In the genomic region with DNA sequence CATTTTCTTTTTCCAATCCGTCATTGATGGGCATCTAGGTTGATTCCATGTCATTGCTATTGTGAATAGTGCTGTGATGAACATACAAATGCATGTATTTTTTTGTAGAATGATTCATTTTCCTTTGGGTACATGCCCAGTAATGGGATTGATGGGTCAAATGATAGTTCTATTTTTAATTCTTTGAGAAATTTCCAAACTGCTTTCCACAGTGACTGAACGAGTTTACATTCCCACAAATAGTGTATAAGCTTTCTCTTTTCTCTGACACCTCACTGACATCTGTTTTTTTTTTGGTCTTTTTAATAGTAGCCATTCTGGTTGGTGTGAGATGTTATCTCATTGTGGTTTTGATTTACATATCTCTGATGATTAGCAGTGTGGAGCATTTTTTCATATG, we compare ENCODE assay signal across 16 cellular contexts.
"Had no signal": no experiment of that assay in that cellular context is flagged by ENCODE, and none has a peak within 500 bp of the region (broad histone marks: within the 10 kb centered on the region; RNA-seq: fewer than 3 reads in every experiment).

No MANE protein-coding gene starts in this region.

- H3K4me1 Mint-ChIP-seq: naive B cell had no signal

- ATAC-seq: activated naive CD4-positive, alpha-beta T cell treated with anti-CD3 and anti-CD28 coated beads, Interleukin-2, amount 50 U/mL, for 72 hours; gastroesophageal sphincter; left ventricle myocardium superior; sciatic nerve had no signal

- H3K36me3 Mint-ChIP-seq: mesothelial cell of epicardium, naive B cell had no signal

- H3K36me3 ChIP-seq: esophagus squamous epithelium, gastroesophageal sphincter had no signal

- H3K9me3 Mint-ChIP-seq: activated T-cell treated with anti-CD3 and anti-CD28 coated beads, Interleukin-2, amount 50 U/mL, for 24 hours had no signal

- H3K27me3 ChIP-seq: esophagus squamous epithelium, gastroesophageal sphincter had no signal

- H3K27me3 Mint-ChIP-seq: brain had no signal

- DNase-seq: activated effector memory CD4-positive, alpha-beta T cell treated with anti-CD3 and anti-CD28 coated beads, Interleukin-2, amount 50 U/mL, for 16 hours; activated T-cell treated with anti-CD3 and anti-CD28 coated beads, Interleukin-2, amount 50 U/mL, for 24 hours; amniotic stem cell; cerebellar nuclear complex; esophagus squamous epithelium; kidney; left ventricle myocardium superior; naive B cell; posterior cingulate gyrus; stimulated activated naive CD4-positive, alpha-beta T cell; trophoblast cell had no signal

- H3K27ac Mint-ChIP-seq: activated naive CD4-positive, alpha-beta T cell treated with anti-CD3 and anti-CD28 coated beads, Interleukin-2, amount 50 U/mL, for 72 hours; activated T-cell treated with anti-CD3 and anti-CD28 coated beads, Interleukin-2, amount 50 U/mL, for 24 hours; mesothelial cell of epicardium; naive B cell had no signal

- H3K4me3 Mint-ChIP-seq: activated T-cell treated with anti-CD3 and anti-CD28 coated beads, Interleukin-2, amount 50 U/mL, for 24 hours; brain; mesothelial cell of epicardium; naive B cell had no signal

- H3K9me3 ChIP-seq: esophagus squamous epithelium, gastroesophageal sphincter had no signal

- H3K27ac ChIP-seq: esophagus squamous epithelium, gastroesophageal sphincter had no signal

- H3K4me3 ChIP-seq: esophagus squamous epithelium, gastroesophageal sphincter had no signal
